In the genomic region with DNA sequence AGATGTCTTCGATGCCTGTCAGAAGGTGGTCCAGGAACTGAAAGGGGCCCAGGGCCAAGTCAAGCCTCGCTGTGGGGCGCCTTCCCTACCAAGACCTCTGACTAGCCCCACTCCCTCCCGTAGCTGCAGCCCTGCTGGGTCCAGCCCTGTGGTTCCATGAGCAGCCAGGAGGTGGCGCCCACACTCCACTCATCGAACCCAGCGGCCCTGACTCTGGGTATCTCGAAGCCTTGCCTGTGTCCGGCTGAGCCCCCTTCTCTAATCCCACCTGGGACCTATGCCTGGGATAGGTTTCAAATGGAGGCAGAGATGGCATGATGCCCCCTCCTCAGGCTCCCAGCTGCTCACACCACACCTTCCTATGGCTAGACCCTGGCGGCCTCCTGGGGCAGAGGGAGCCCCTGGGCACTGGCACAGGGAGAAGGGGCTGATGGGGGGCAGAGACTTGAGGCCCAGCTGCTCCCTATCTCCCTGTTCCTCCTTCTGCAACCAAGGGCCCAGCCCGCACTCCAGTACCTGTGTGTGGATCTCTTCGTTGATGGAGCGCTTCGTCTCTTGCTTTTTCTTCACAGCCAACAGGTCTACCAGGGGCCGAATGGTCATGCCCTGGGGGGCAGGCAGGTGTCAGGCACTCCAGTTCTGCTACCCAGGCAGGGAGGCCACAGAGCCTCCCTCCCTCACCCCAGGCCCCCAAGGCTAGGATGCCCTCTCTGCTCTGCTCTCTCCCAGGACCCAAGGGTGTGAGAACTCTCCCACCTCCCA, we compare ENCODE assay signal across 8 cellular contexts. TPM values are rescaled to one million over a fixed set of nuclear protein-coding genes. Genes with fewer than 3 reads are reported as not detected.
A peak's percentile ranks its signal among the peaks of the same experiment; 100 is the strongest.
DNase-seq lines count a peak whose midpoint lies in the region; ATAC-seq and TF ChIP-seq lines count a peak whose summit lies in the region.

No MANE protein-coding gene starts in this region.

- H3K36me3 ChIP-seq in SK-N-SH (replicated peaks in 1 of 2; ENCODE audit: control insufficient read depth in 1 of 2, insufficient read depth in 2 of 2, low read length in 1 of 2) (peaks cover 0 to 2% of the 10 kb centered on the region in 2 experiments), psoas muscle (ENCODE audit: insufficient read depth in 1 of 2, low read depth in 1 of 2) (peaks cover 0 to 24% of the 10 kb centered on the region in 2 donors)

- WGBS in SK-N-SH (ENCODE audit: low lambda C conversion rate), result 55% methylated on average over 11 of the region's 15 CpGs
- 40 to 43% (median 43%) methylated on average over 15 of the region's 15 CpGs for WGBS in psoas muscle, 3 donors

- H2AFZ ChIP-seq in SK-N-SH (ENCODE audit: low read depth), result no peak overlapping the region

- H3K79me2 ChIP-seq in SK-N-SH (ENCODE audit: insufficient read depth), result no peaks in the 10 kb centered on the region

- H3K9me2 ChIP-seq in SK-N-SH, result no peaks in the 10 kb centered on the region

- ATAC-seq in Right ventricle myocardium inferior (peak; percentile 34), psoas muscle (peak; percentile 78 to 90 (median 86)), GM18517 (IDR thresholded peaks at IDR 0.05; ENCODE audit: unreplicated experiment) (no peak), GM18502 (IDR thresholded peaks at IDR 0.05; ENCODE audit: poor library complexity, unreplicated experiment) (no peak)

- peak; percentile 18 for DNase-seq in DMS114 treated with DMSO at 0.1 percent for 48 hours (lab: John Stamatoyannopoulos, UW; ENCODE audit: unreplicated experiment)
- peak; percentile 79 for DNase-seq in HT-29 (ENCODE audit: low spot score)
- peak; percentile 93 for DNase-seq in SK-N-SH
- peak; percentile 84 for DNase-seq in activated naive CD4-positive, alpha-beta T cell treated with Interleukin-2 at 50 U/mL for 16 hours
- peak; percentile 88 for DNase-seq in Right ventricle myocardium inferior (ENCODE audit: missing footprints)
- peak; percentile 75 to 86 for DNase-seq in psoas muscle

- no peaks in the 10 kb centered on the region for H3F3A ChIP-seq in SK-N-SH (replicated peaks; ENCODE audit: insufficient read depth)

- peak; percentile 93 for TF ChIP-seq RAD21 in SK-N-SH (IDR thresholded peaks at IDR 0.05; ENCODE audit: low read length)

- no peak overlapping the region for H3K27ac ChIP-seq in SK-N-SH (ENCODE audit: low read depth in 2 of 2, low read length in 1 of 2)
- no peak overlapping the region for H3K27ac ChIP-seq in psoas muscle

- TF ChIP-seq CTCF in SK-N-SH (IDR thresholded peaks at IDR 0.05) (peak; percentile 95), psoas muscle (IDR thresholded peaks at IDR 0.05) (peak; percentile 98)

- no peak overlapping the region for H3K4me2 ChIP-seq in SK-N-SH

- POLR2A ChIA-PET in SK-N-SH (lab: Yijun Ruan, JAX), result interaction anchor here (0.6 kb wide), 1 partner anchor 47 kb away, joined by 3 read pairs; no protein-coding TSS in a partner anchor

- H3K27me3 ChIP-seq in SK-N-SH (ENCODE audit: insufficient read depth) (no peaks in the 10 kb centered on the region), psoas muscle (ENCODE audit: insufficient read depth in 3 of 3, low read length in 2 of 3) (no peaks in the 10 kb centered on the region)

- no peak overlapping the region for H3K9ac ChIP-seq in SK-N-SH

- CTCF ChIA-PET in SK-N-SH (lab: Yijun Ruan, JAX), result interaction anchor here (0.5 to 23.4 kb wide), 52 partner anchors 8 to 501 kb away, joined by 3 to 1084 read pairs (median 5); partner anchors contain the start of genes AHDC1, GPR3 and SLC9A1

- intact Hi-C loops in Right ventricle myocardium inferior (cut with DNase I), result loop anchor here (1.0 kb wide), 2 partner anchors 95 to 181 kb away; no protein-coding TSS in a partner anchor
- intact Hi-C loops in psoas muscle (cut with DNase I), result loop anchor here (1.0 to 10.0 kb wide), 6 partner anchors 92 to 282 kb away; partner anchors contain the start of gene CD164L2 (in 1 of the 2)

- H3K4me1 ChIP-seq in SK-N-SH (ENCODE audit: control insufficient read depth in 1 of 2, insufficient read depth in 2 of 2, low read depth in 1 of 2, low read length in 1 of 2) (peaks cover 15 to 19% of the 10 kb centered on the region in 2 experiments; a peak in 3 of 4 replicates), psoas muscle (no peaks in the 10 kb centered on the region)

- H4K20me1 ChIP-seq in SK-N-SH (ENCODE audit: insufficient read depth), result no peaks in the 10 kb centered on the region

- TF ChIP-seq EP300 in SK-N-SH (IDR thresholded peaks at IDR 0.05; ENCODE audit: borderline replicate concordance in 1 of 2, low read depth in 1 of 2, low read length in 1 of 2), result no peak

- H3K4me3 ChIP-seq in SK-N-SH (ENCODE audit: low read depth in 2 of 2, low read length in 1 of 2) (no peak overlapping the region; a peak in 1 of 4 replicates), psoas muscle (no peak overlapping the region)

- H3K9me3 ChIP-seq in SK-N-SH (no peaks in the 10 kb centered on the region), psoas muscle (no peaks in the 10 kb centered on the region)

TF ChIP-seq in SK-N-SH, 30 proteins besides CTCF, POLR2A, EP300 and RAD21:
- peak; percentile 88 for TF ChIP-seq SMC3 (IDR thresholded peaks at IDR 0.05; ENCODE audit: low read depth, low read length)
- no peak for TF ChIP-seq RCOR1 (IDR thresholded peaks at IDR 0.05; ENCODE audit: low read length)

RNA-seq across cellular contexts. Expression of gene SLC9A1, which starts 52.0 kb away (rescaled TPM):
- 10.0 and 10.6 TPM in 2 replicates for total RNA-seq in HT-29 (2014; rRNA removed; shearing (Covaris generic))
- 5.6 and 11.4 TPM in 2 replicates for polyA plus RNA-seq in SK-N-SH (2012; rRNA removed)
- 7.0 and 9.2 TPM in 2 replicates for polyA plus RNA-seq in SK-N-SH (2012; cell fraction: cytosol; rRNA removed)
- 10.7 and 14.3 TPM in 2 replicates for polyA plus RNA-seq in SK-N-SH (2012; cell fraction: nucleus; rRNA removed)
- 20.2 TPM for total RNA-seq in Right ventricle myocardium inferior
- 10 to 100 TPM in 1 of 4 donors, 1 to 10 TPM in 3; 5.2 to 14.3 (median 7.7) TPM for total RNA-seq in psoas muscle
- polyA plus RNA-seq in psoas muscle, result 10 to 100 TPM in 1 of 3 donors, 1 to 10 TPM in 2; 2.3 to 17.0 (median 3.8) TPM

Comparison
In these comparisons a context has a peak if more than half of its experiments do, and no peak if none do; other contexts are left out.
1. DNase-seq: peak in every context shown above with its lines; median percentile 93 in SK-N-SH; 88 in Right ventricle myocardium inferior; 84 in activated naive CD4-positive, alpha-beta T cell treated with Interleukin-2 at 50 U/mL for 16 hours; 80 in psoas muscle; 79 in HT-29; 18 in DMS114 treated with DMSO at 0.1 percent for 48 hours.
2. ATAC-seq: peak in Right ventricle myocardium inferior (single experiment) and psoas muscle (4 of 4); none in GM18517 (single experiment) and GM18502 (single experiment).